ENCODE assay signal across 1 cellular context in the genomic region with DNA sequence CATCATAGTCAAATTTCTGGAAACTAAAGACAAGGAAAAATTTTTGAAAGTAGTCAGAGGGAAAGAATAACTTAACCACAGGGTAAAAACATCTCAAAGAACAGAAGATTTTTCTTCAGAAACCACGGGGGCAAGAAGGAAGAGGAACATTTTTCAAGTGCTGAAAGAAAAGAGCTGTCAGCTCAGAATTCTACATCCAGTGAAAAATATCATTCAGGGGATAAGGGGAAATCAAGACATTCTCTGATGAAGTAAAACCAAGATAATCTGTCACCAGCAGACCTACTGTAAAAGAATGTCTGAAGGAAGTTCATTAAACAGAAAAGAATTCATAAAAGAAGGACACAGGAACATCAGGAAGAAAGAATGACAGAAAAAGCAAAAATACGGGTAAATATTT.
TF ChIP-seq lines count a peak whose summit lies in the region.

No MANE protein-coding gene starts in this region.

TF ChIP-seq in IMR-90, 13 proteins besides CTCF, POLR2A, EP300 and RAD21 (continued from another document):
- TF ChIP-seq FOS (IDR thresholded peaks at IDR 0.05; ENCODE audit: low read depth, low read length) (no peak), NFE2L2 (IDR thresholded peaks at IDR 0.05; ENCODE audit: low read depth, low read length) (no peak), CHD1 (IDR thresholded peaks at IDR 0.05; ENCODE audit: low read depth, low read length) (no peak), ELK1 (IDR thresholded peaks at IDR 0.05; ENCODE audit: borderline replicate concordance, low read depth, low read length) (no peak), MXI1 (IDR thresholded peaks at IDR 0.05; ENCODE audit: borderline replicate concordance, low read depth, low read length) (no peak), RCOR1 (IDR thresholded peaks at IDR 0.05; ENCODE audit: insufficient replicate concordance, low read length) (no peak)
